22 cellular contexts compared by ENCODE assay signal in the genomic region with DNA sequence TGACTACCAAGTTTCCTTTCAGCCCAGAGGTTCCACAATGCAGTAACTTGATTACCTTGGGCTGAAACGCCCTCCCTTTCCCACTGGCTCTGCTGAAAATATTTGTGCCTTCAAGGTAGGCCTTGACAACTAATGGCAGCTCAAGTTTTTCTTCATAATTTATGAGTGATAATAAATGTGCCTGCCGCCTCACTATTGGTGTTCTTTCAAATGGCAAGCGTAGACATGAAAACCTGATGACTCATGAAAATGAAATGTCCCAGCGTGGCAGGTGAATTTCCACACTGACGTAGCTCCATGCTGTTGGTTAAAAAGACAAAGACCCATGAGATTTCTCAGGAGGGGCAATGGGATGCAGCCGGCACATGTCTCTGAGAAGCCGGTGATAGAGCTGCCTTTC.
A peak's percentile ranks its signal among the peaks of the same experiment; 100 is the strongest.
DNase-seq lines count a peak whose midpoint lies in the region; ATAC-seq and FAIRE-seq lines count a peak whose summit lies in the region.
"Had no signal": no experiment of that assay in that cellular context is flagged by ENCODE, and none has a peak within 500 bp of the region (broad histone marks: within the 10 kb centered on the region; RNA-seq: fewer than 3 reads in every experiment).

No MANE protein-coding gene starts in this region.

- FAIRE-seq in HTR-8/SVneo (lab: Jason Lieb, UNC), result no peak
- FAIRE-seq: frontal cortex had no signal

- ATAC-seq in esophagus mucosa, result peak; percentile 78
- no peak for ATAC-seq in GM18870 (IDR thresholded peaks at IDR 0.05; ENCODE audit: unreplicated experiment)
- ATAC-seq in HG03159 (IDR thresholded peaks at IDR 0.05; ENCODE audit: unreplicated experiment), result no peak
- ATAC-seq: natural killer cell treated with Interleukin-12 subunit alpha and Interleukin-12 subunit beta and Interleukin-15 and Interleukin-18, amount 100 ng/mL, for 72 hours had no signal

- DNase-seq in HTR-8/SVneo (ENCODE audit: insufficient read length, low spot score), result peak; percentile 11
- peak; percentile 41 for DNase-seq in NCI-H2171 (lab: John Stamatoyannopoulos, UW)
- peak; percentile 78 for DNase-seq in renal cortical epithelial cell (ENCODE audit: low read depth)
- no peak for DNase-seq in GOT3 (lab: John Stamatoyannopoulos, UW)
- DNase-seq: activated B cell treated with CpG ODN at 0.5 μM for 24 hours; activated CD4-positive, alpha-beta memory T cell treated with anti-CD3 and anti-CD28 coated beads for 36 hours; activated naive CD4-positive, alpha-beta T cell; amniotic stem cell; dorsolateral prefrontal cortex; EL; erythroblast; NCI-H1694 treated with DMSO at 0.1 percent for 48 hours; NCI-H446; SK-N-SH; stimulated activated CD4-positive, alpha-beta T cell treated with anti-CD3 and anti-CD28 coated beads, Interleukin-4, amount 100 ng/mL, for 1 hour; T-helper 9 cell; tibial artery had no signal
